22 cellular contexts compared by ENCODE assay signal in the genomic region with DNA sequence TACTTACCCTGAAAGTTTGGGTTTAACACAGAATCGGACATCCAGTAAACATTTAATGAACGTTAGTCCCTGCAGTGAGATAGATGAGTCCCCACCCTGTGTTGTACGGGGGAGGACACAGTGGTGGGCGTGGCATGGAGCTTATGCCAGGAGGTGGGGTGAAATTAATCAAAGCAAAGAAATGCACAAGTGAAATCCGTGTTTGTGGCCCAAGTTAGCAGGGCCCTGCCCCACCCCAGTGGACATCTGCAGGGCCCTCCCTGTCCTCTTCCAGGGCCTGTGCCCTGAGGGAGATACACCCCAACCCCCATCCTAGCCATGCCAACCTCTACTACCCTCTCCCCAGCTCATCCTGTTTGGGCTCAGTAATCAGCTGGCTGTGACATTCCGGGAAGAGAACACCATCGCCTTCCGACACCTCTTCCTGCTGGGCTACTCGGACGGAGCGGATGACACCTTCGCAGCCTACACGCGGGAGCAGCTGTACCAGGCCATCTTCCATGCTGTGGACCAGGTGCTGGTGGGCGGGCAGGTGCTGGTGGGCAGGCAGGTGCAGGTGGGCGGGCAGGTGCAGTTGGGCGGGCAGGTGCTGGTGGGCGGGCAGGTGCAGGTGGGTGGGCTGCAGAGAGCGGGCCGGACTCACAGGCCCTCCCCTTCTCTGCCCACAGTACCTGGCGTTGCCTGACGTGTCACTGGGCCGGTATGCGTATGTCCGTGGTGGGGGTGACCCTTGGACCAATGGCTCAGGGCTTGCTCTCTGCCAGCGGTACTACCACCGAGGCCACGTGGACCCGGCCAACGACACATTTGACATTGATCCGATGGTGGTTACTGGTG.
"Had no signal": no experiment of that assay in that cellular context is flagged by ENCODE, and none has a peak within 500 bp of the region (broad histone marks: within the 10 kb centered on the region; RNA-seq: fewer than 3 reads in every experiment).

No MANE protein-coding gene starts in this region.

- DNase-seq: effector CD4-positive, alpha-beta T cell; endodermal cell; erythroblast; foreskin melanocyte; hypothalamus; mucosa of descending colon; naive thymus-derived CD8-positive, alpha-beta T cell; ovary; sigmoid colon; stimulated activated CD4-positive, alpha-beta T cell treated with anti-CD3 and anti-CD28 coated beads, Interleukin-12 subunit alpha, Interleukin-12 subunit beta, amount 100 ng/mL, for 4 hours; stimulated activated naive CD4-positive, alpha-beta T cell; stomach; substantia nigra; transverse colon had no signal

- H3K27me3 Mint-ChIP-seq: naive thymus-derived CD8-positive, alpha-beta T cell had no signal

- ATAC-seq: heart left ventricle; left lobe of liver; mucosa of descending colon; naive thymus-derived CD8-positive, alpha-beta T cell had no signal

- H3K4me3 Mint-ChIP-seq: endodermal cell; naive thymus-derived CD8-positive, alpha-beta T cell had no signal

- H3K27ac Mint-ChIP-seq: endodermal cell had no signal

- H3K4me3 ChIP-seq: heart left ventricle, mucosa of descending colon, ovary, right atrium auricular region, sigmoid colon, skin epidermis, stomach, thoracic aorta, transverse colon had no signal

- H3K27me3 ChIP-seq: heart left ventricle, ovary, right atrium auricular region, sigmoid colon, stomach, transverse colon had no signal

- H3K36me3 ChIP-seq: ovary, transverse colon had no signal

- H3K9me3 ChIP-seq: heart left ventricle, mucosa of descending colon, ovary, right atrium auricular region, sigmoid colon, stomach, thoracic aorta, transverse colon had no signal

- H3K27ac ChIP-seq: ovary, right atrium auricular region, sigmoid colon, skin epidermis, stomach, thoracic aorta, transverse colon had no signal

- FAIRE-seq: colon, endothelial cell of umbilical vein, islet of Langerhans had no signal

- H3K9me3 Mint-ChIP-seq: endodermal cell; naive thymus-derived CD8-positive, alpha-beta T cell had no signal
